8 cellular contexts compared by ENCODE assay signal in the genomic region with DNA sequence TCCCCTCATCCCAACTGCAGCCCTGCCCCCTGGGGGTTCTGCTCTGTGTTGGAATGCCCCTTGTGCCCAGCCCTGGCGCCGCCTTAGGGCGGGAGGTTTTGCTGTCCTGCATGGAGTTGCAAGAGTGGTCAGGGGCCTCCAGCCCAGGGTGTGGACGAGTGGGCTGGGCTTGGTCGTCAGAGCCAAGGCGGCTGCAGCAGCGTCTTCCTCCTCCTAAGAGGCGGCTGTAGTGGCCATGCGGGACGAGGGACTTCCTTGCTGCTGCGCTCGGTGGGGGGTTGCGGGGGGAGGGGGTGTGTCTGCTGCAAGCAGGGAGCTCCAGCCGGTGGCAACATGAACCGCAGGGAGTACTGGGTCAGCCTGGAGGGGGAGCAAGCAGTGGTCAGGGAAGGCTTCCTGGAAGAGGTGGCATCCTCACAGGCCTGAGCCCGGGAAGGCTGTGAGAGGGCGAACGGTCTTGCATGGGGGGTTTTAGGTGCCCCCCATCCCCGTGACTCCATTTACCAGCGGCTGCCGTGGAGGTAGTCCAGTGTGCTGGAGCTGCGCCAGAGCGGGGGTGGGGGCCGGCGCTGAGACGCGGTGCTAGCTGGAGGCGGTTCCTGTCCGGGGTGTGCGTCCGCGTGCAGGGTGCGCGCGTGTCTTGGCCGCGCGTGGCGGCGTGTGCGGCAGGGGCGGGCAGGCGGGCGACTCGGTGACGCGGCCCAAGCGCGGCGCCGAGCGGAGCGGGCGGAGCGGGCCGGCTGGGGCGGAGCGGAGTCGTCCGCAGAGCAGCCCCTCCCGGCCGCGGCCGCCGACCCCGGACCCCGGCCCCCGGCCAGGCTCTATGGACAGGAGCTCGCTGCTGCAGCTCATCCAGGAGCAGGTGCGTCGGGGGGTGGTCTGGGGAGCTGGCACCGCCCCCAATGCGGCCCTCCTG. TPM values are rescaled to one million over a fixed set of nuclear protein-coding genes. Genes with fewer than 3 reads are reported as not detected.
A peak's percentile ranks its signal among the peaks of the same experiment; 100 is the strongest.
DNase-seq lines count a peak whose midpoint lies in the region; ATAC-seq and TF ChIP-seq lines count a peak whose summit lies in the region.
"Had no signal": no experiment of that assay in that cellular context is flagged by ENCODE, and none has a peak within 500 bp of the region (broad histone marks: within the 10 kb centered on the region; RNA-seq: fewer than 3 reads in every experiment).

RHBDL1 (plus strand) TSS at position 704 of the 916 bp plus-strand sequence; CDS start at position 824, 120 bp downstream.

- H3K4me3 ChIP-seq in GM12865 (ENCODE audit: low read depth, low read length) (no peak within 1 kb of the TSS), foreskin fibroblast (ENCODE audit: low read depth in 1 of 2, low read length in 2 of 2) (peak within 1 kb of the TSS; percentile 28 to 53), retinal pigment epithelial cell (ENCODE audit: low read length) (peak within 1 kb of the TSS; percentile 46)

- ATAC-seq in GM21367 (IDR thresholded peaks at IDR 0.05; ENCODE audit: unreplicated experiment): no peak
- no peak for ATAC-seq in HG03442 (IDR thresholded peaks at IDR 0.05; ENCODE audit: unreplicated experiment)
- no peak for ATAC-seq in GM19035 (IDR thresholded peaks at IDR 0.05; ENCODE audit: unreplicated experiment)

- DNase-seq in GM12865 (ENCODE audit: low read depth): peak; percentile 35
- peak; percentile 54 for DNase-seq in SK-N-DZ (ENCODE audit: low spot score)
- DNase-seq in foreskin fibroblast: peak in 1 of 2 donors; percentile 74
- DNase-seq in retinal pigment epithelial cell (ENCODE audit: low read depth): no peak
- DNase-seq: NCI-H2081 treated with DMSO at 0.1 percent for 48 hours had no signal

- TF ChIP-seq CTCF in GM12865 (IDR thresholded peaks at IDR 0.05; ENCODE audit: insufficient read depth, low read depth, low read length, missing control alignments): no peak
- no peak for TF ChIP-seq CTCF in foreskin fibroblast (IDR thresholded peaks at IDR 0.05; ENCODE audit: low read depth, low read length)
- no peak for TF ChIP-seq CTCF in retinal pigment epithelial cell (conservative IDR thresholded peaks at IDR 0.05; ENCODE audit: low read depth, low read length)

RNA-seq across cellular contexts. Expression of gene RHBDL1, which starts in this region (rescaled TPM):
- polyA plus RNA-seq in SK-N-DZ (2014; cell fraction: cytosol; rRNA removed): 0.82 and 3.2 TPM in 2 replicates
- 33.2 and 40.6 TPM in 2 replicates for polyA plus RNA-seq in SK-N-DZ (2014; cell fraction: nucleus; rRNA removed)
